8 cellular contexts compared by ENCODE assay signal in the genomic region with DNA sequence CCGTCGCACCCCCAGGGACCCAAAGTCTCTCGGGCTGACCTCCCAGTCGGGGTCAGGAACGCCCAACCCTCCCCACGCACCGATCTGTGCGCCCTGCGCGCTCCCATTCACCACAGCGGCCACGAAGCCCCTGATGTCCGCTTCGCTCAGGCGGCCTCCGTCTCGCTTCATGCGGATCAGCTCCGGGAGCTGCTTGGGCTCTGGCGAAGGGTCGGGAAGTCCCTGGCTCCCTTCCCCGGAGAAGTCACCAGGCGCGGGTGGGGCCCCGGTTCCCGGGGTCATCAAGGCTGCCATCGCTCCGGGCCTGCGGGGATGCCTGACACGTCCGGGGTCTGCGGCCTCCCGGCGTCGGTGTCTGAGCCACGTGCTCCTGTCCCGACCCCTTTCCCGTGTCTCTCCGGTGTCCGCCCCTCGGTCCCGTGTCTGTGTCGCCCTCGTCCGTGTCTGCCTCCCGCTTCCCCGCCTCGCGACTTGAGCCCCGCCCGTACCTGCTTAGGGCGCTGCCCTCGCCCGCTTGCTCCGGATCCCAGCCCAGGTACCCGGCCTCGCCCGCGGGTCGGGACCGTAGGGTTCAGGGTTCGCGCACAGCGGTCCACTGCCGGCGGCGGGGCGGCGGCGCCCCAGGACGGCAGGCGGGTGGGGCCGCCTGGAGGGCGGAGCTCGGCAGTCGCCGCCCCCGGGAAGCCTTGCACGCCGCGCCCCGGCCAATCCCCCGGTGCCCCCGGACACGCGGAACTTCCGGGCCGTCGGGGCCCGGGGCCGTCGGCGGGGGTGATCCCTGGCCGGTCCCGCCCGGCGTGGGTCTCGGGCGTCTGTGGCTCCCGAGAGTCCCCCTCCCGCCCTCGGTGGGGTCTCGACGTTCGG. TPM values are rescaled to one million over a fixed set of nuclear protein-coding genes. Genes with fewer than 3 reads are reported as not detected.
DNase-seq lines count a peak whose midpoint lies in the region; ATAC-seq and TF ChIP-seq lines count a peak whose summit lies in the region.

A gene with protein sequence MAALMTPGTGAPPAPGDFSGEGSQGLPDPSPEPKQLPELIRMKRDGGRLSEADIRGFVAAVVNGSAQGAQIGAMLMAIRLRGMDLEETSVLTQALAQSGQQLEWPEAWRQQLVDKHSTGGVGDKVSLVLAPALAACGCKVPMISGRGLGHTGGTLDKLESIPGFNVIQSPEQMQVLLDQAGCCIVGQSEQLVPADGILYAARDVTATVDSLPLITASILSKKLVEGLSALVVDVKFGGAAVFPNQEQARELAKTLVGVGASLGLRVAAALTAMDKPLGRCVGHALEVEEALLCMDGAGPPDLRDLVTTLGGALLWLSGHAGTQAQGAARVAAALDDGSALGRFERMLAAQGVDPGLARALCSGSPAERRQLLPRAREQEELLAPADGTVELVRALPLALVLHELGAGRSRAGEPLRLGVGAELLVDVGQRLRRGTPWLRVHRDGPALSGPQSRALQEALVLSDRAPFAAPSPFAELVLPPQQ (minus strand): TSS at position 597 of the 864 bp plus-strand sequence. CDS start 303 bp downstream, at position 294.

- H3K79me1 ChIP-seq in trophoblast cell (ENCODE audit: low read length): peaks cover 57% of the 10 kb centered on the region

- peak within 1 kb of the TSS; percentile 84 for H3K4me2 ChIP-seq in trophoblast cell (ENCODE audit: low read length)

- peak within 1 kb of the TSS; percentile 80 for H3K27ac ChIP-seq in trophoblast cell (ENCODE audit: low read depth, low read length)

- WGBS in trophoblast cell (ENCODE audit: extremely low coverage, insufficient coverage, insufficient read length): no CpG with 5 or more reads among the region's 105 CpGs

- peak within 1 kb of the TSS; percentile 44 for H3K9ac ChIP-seq in trophoblast cell (ENCODE audit: low read length)

- peaks cover 30% of the 10 kb centered on the region for H3K79me2 ChIP-seq in trophoblast cell (ENCODE audit: control insufficient read depth, insufficient read depth, low read length, poor library complexity)

- H3K18ac ChIP-seq in trophoblast cell (ENCODE audit: low read length): peak within 1 kb of the TSS; percentile 89

- in situ Hi-C loops in GM18951 (cut with MboI; ENCODE audit: low sequenced_read_pairs, unreplicated experiment): no loop called here

- H3K4me3 Mint-ChIP-seq in activated T-helper 17 cell treated with anti-CD3 and anti-CD28 coated beads, Interleukin-2, amount 50 U/mL, for 72 hours: peak within 1 kb of the TSS; percentile 90
- peak within 1 kb of the TSS; percentile 46 for H3K4me3 Mint-ChIP-seq in glutamatergic neuron (ENCODE audit: unreplicated experiment)

- TF ChIP-seq POLR2A in GM18951 (IDR thresholded peaks at IDR 0.05; ENCODE audit: extremely low read depth, insufficient read depth, insufficient read length): peak; percentile 72

- H3K27me3 Mint-ChIP-seq in activated T-helper 17 cell treated with anti-CD3 and anti-CD28 coated beads, Interleukin-2, amount 50 U/mL, for 72 hours: no peaks in the 10 kb centered on the region
- peaks cover 27% of the 10 kb centered on the region for H3K27me3 Mint-ChIP-seq in glutamatergic neuron (ENCODE audit: unreplicated experiment)

- peak within 1 kb of the TSS; percentile 81 for H3K14ac ChIP-seq in trophoblast cell (ENCODE audit: low read length)

- peaks cover 12% of the 10 kb centered on the region for H3K4me1 Mint-ChIP-seq in activated T-helper 17 cell treated with anti-CD3 and anti-CD28 coated beads, Interleukin-2, amount 50 U/mL, for 72 hours
- peaks cover 9% of the 10 kb centered on the region for H3K4me1 Mint-ChIP-seq in glutamatergic neuron (ENCODE audit: low read depth, unreplicated experiment)

- H3K36me3 Mint-ChIP-seq in activated T-helper 17 cell treated with anti-CD3 and anti-CD28 coated beads, Interleukin-2, amount 50 U/mL, for 72 hours (ENCODE audit: low read depth): peaks cover 59% of the 10 kb centered on the region
- H3K36me3 Mint-ChIP-seq in glutamatergic neuron (ENCODE audit: unreplicated experiment): peaks cover 1% of the 10 kb centered on the region

- peak within 1 kb of the TSS; percentile 73 for H2BK120ac ChIP-seq in trophoblast cell (ENCODE audit: insufficient read depth, low read length, poor library complexity)

- peak within 1 kb of the TSS; percentile 67 for H3K4ac ChIP-seq in trophoblast cell (ENCODE audit: low read depth, low read length)

- H4K12ac ChIP-seq in trophoblast cell (ENCODE audit: low read depth, low read length): peak within 1 kb of the TSS; percentile 57

- H2BK5ac ChIP-seq in trophoblast cell (ENCODE audit: low read depth, low read length, poor library complexity): peak within 1 kb of the TSS; percentile 65

- H2AK5ac ChIP-seq in trophoblast cell (ENCODE audit: low read length): peak within 1 kb of the TSS; percentile 80

- no peak within 1 kb of the TSS for H3K23ac ChIP-seq in trophoblast cell (ENCODE audit: low read length)

- H3K9me3 ChIP-seq in trophoblast cell (ENCODE audit: insufficient read depth, low read depth, low read length): no peaks in the 10 kb centered on the region

- peak within 1 kb of the TSS; percentile 98 for H4K91ac ChIP-seq in trophoblast cell (ENCODE audit: low read depth, low read length)

- peak; percentile 30 for ATAC-seq in activated T-helper 17 cell treated with anti-CD3 and anti-CD28 coated beads, Interleukin-2, amount 50 U/mL, for 72 hours (replicated peaks)
- ATAC-seq in GM19351 (IDR thresholded peaks at IDR 0.05; ENCODE audit: unreplicated experiment): no peak

- H3K9me3 Mint-ChIP-seq in activated T-helper 17 cell treated with anti-CD3 and anti-CD28 coated beads, Interleukin-2, amount 50 U/mL, for 72 hours: no peaks in the 10 kb centered on the region
- H3K9me3 Mint-ChIP-seq in glutamatergic neuron (ENCODE audit: unreplicated experiment): peaks cover 12% of the 10 kb centered on the region

- peak; percentile 81 for DNase-seq in MV-4-11 (lab: John Stamatoyannopoulos, UW)
- no peak for DNase-seq in glutamatergic neuron
- peak in 1 of 2 donors; percentile 47 for DNase-seq in trophoblast cell
- no peak for DNase-seq in NCI-H1092 treated with DMSO at 0.1 percent for 48 hours (lab: John Stamatoyannopoulos, UW)
- no peak for DNase-seq in NCI-H446 (lab: John Stamatoyannopoulos, UW)

- no peak for TF ChIP-seq CTCF in glutamatergic neuron (IDR thresholded peaks at IDR 0.05; ENCODE audit: partially characterized antibody, unreplicated experiment)

- peak within 1 kb of the TSS; percentile 92 for H4K8ac ChIP-seq in trophoblast cell (ENCODE audit: low read depth, low read length)

- H2AFZ ChIP-seq in trophoblast cell (ENCODE audit: insufficient read depth, low read length, poor library complexity): peak within 1 kb of the TSS; percentile 67

- peak within 1 kb of the TSS; percentile 63 for H2BK12ac ChIP-seq in trophoblast cell (ENCODE audit: low read length)

- H3K27me3 ChIP-seq in trophoblast cell (ENCODE audit: insufficient read depth, low read length): no peaks in the 10 kb centered on the region

- peak within 1 kb of the TSS; percentile 98 for H3K27ac Mint-ChIP-seq in activated T-helper 17 cell treated with anti-CD3 and anti-CD28 coated beads, Interleukin-2, amount 50 U/mL, for 72 hours
- H3K27ac Mint-ChIP-seq in glutamatergic neuron (ENCODE audit: unreplicated experiment): no peak within 1 kb of the TSS

- peak within 1 kb of the TSS; percentile 55 for H3K4me3 ChIP-seq in trophoblast cell (ENCODE audit: low read depth, low read length)

- peaks cover 28 to 51% of the 10 kb centered on the region in 2 experiments for H3K4me1 ChIP-seq in trophoblast cell (ENCODE audit: control insufficient read depth in 1 of 2, insufficient read depth in 2 of 2, low read length in 2 of 2)

- H3K36me3 ChIP-seq in trophoblast cell (ENCODE audit: control insufficient read depth in 1 of 2, insufficient read depth in 2 of 2, low read length in 2 of 2): no peaks in the 10 kb centered on the region

RNA-seq across cellular contexts. Expression of the gene that starts here (rescaled TPM):
- 10 to 100 TPM; 73.0 to 74.0 TPM for total RNA-seq in activated T-helper 17 cell treated with anti-CD3 and anti-CD28 coated beads, Interleukin-2, amount 50 U/mL, for 72 hours
- total RNA-seq in glutamatergic neuron (ENCODE audit: unreplicated experiment): 1.2 TPM
- 19.5 and 20.6 TPM in 2 replicates for polyA plus RNA-seq in trophoblast cell (2013)

Comparison
In these comparisons a context has a peak if more than half of its experiments do, and no peak if none do; other contexts are left out.
1. RNA of the gene that starts here (total RNA-seq): 73.0 to 74.0 TPM in activated T-helper 17 cell treated with anti-CD3 and anti-CD28 coated beads, Interleukin-2, amount 50 U/mL, for 72 hours; 1.2 TPM in glutamatergic neuron (single experiment); every median in the first group is over 10 times any median in the second.